ENCODE assay signal across 8 cellular contexts in genomic region chr7:42493436-42494198, GRCh38.
DNase-seq lines count a peak whose midpoint lies in the region; ATAC-seq, FAIRE-seq and TF ChIP-seq lines count a peak whose summit lies in the region.

No MANE protein-coding gene starts in this region.

- no peak overlapping the region for H3K27ac Mint-ChIP-seq in stimulated activated naive B cell treated with anti-CD40 and anti-IgM and Interleukin-4, amounts not matched to agents 10 μg/mL and 1 μg/mL and 100 μg/mL, for 72 hours

- H3K9me3 ChIP-seq in A549 (no peaks in the 10 kb centered on the region), Karpas-422 (ENCODE audit: low read length) (no peaks in the 10 kb centered on the region)

- CTCF ChIA-PET in A549 (lab: Yijun Ruan, JAX), result no interaction called here

- no peak for TF ChIP-seq RAD21 in A549 (conservative IDR thresholded peaks at IDR 0.05 in 1 of 2, IDR thresholded peaks at IDR 0.05 in 1 of 2)

- H3K4me1 ChIP-seq in A549 (no peaks in the 10 kb centered on the region), Karpas-422 (ENCODE audit: low read length) (no peaks in the 10 kb centered on the region)

- H3K27me3 ChIP-seq in Karpas-422 (ENCODE audit: low read length), result no peaks in the 10 kb centered on the region

- peaks cover 24 to 32% of the 10 kb centered on the region in 2 donors for H3K27me3 Mint-ChIP-seq in stimulated activated naive B cell treated with anti-CD40 and anti-IgM and Interleukin-4, amounts not matched to agents 10 μg/mL and 1 μg/mL and 100 μg/mL, for 72 hours

- no peaks in the 10 kb centered on the region for H4K20me1 ChIP-seq in Karpas-422 (ENCODE audit: insufficient read depth, low read depth, low read length)

- no peak for TF ChIP-seq CTCF in A549 (IDR thresholded peaks at IDR 0.05)
- no peak for TF ChIP-seq CTCF in coronary artery (IDR thresholded peaks at IDR 0.05)

- no peak overlapping the region for H3K9ac ChIP-seq in Karpas-422 (ENCODE audit: low read length)

- intact Hi-C loops in left colon (cut with DNase I, micrococcal nuclease), result no loop called here

- no peak for TF ChIP-seq POLR2A in A549 (IDR thresholded peaks at IDR 0.05; ENCODE audit: low read length)

- H3K4me3 Mint-ChIP-seq in stimulated activated naive B cell treated with anti-CD40 and anti-IgM and Interleukin-4, amounts not matched to agents 10 μg/mL and 1 μg/mL and 100 μg/mL, for 72 hours, result no peak overlapping the region

- DNase-seq in A549 (ENCODE audit: low read depth in 1 of 2, low spot score in 1 of 2) (peak in 1 of 2 experiments; percentile 17), HT1080 (ENCODE audit: low read depth) (peak; percentile 63), coronary artery (ENCODE audit: low spot score) (peak; percentile 84), left colon (peak; percentile 51 to 62), RCC 7860 (ENCODE audit: low spot score) (no peak), Karpas-422 (no peak)
- DNase-seq in stimulated activated naive B cell treated with anti-CD40 and anti-IgM and Interleukin-4, amounts not matched to agents 10 μg/mL and 1 μg/mL and 100 μg/mL, for 72 hours, result no peak
- DNase-seq in NK-92 treated with Interleukin-12 subunit alpha and Interleukin-12 subunit beta, amount 100 ng/mL, for 24 hours (lab: John Stamatoyannopoulos, UW), result no peak

- FAIRE-seq in A549 (lab: Jason Lieb, UNC) (no peak), RCC 7860 (lab: Jason Lieb, UNC) (no peak)

- no peaks in the 10 kb centered on the region for H3K36me3 Mint-ChIP-seq in stimulated activated naive B cell treated with anti-CD40 and anti-IgM and Interleukin-4, amounts not matched to agents 10 μg/mL and 1 μg/mL and 100 μg/mL, for 72 hours

- no peak overlapping the region for H2AFZ ChIP-seq in Karpas-422 (ENCODE audit: low read length)

- H3K27ac ChIP-seq in A549 (no peak overlapping the region), coronary artery (peak overlapping the region in 1 of 2 donors; percentile 60), Karpas-422 (ENCODE audit: low read length) (no peak overlapping the region)

- no peaks in the 10 kb centered on the region for H3K36me3 ChIP-seq in Karpas-422 (ENCODE audit: insufficient read depth, low read length)

- POLR2A ChIA-PET in A549 (lab: Yijun Ruan, JAX), result no interaction called here

- 6% methylated on average over 25 of the region's 29 CpGs for WGBS in A549 (ENCODE audit: missing lambda C conversion rate)

- ATAC-seq in A549, result peak; percentile 70 to 78; a peak in 4 of 6 replicates
- peak; percentile 55 for ATAC-seq in left colon
- ATAC-seq in stimulated activated naive B cell treated with anti-CD40 and anti-IgM and Interleukin-4, amounts not matched to agents 10 μg/mL and 1 μg/mL and 100 μg/mL, for 72 hours (replicated peaks), result peak; percentile 18 to 33

- no peaks in the 10 kb centered on the region for H3K79me2 ChIP-seq in Karpas-422 (ENCODE audit: low read length)

- H3K4me1 Mint-ChIP-seq in stimulated activated naive B cell treated with anti-CD40 and anti-IgM and Interleukin-4, amounts not matched to agents 10 μg/mL and 1 μg/mL and 100 μg/mL, for 72 hours, result peaks cover 0 to 4% of the 10 kb centered on the region in 2 donors

- peak overlapping the region; percentile 23; the same call in 1 of the 3 replicates for H3K4me3 ChIP-seq in A549
- peak overlapping the region; percentile 74 for H3K4me3 ChIP-seq in coronary artery
- no peak overlapping the region for H3K4me3 ChIP-seq in Karpas-422 (ENCODE audit: low read length)

- peaks cover 0 to 5% of the 10 kb centered on the region in 2 donors for H3K9me3 Mint-ChIP-seq in stimulated activated naive B cell treated with anti-CD40 and anti-IgM and Interleukin-4, amounts not matched to agents 10 μg/mL and 1 μg/mL and 100 μg/mL, for 72 hours

- no peaks in the 10 kb centered on the region for H3K9me2 ChIP-seq in Karpas-422 (replicated peaks; ENCODE audit: insufficient read depth, low read length)

- peak overlapping the region; percentile 68 for H3K4me2 ChIP-seq in A549
- H3K4me2 ChIP-seq in Karpas-422 (ENCODE audit: low read depth, low read length, poor library complexity, severe bottlenecking), result no peak overlapping the region

- TF ChIP-seq EP300 in A549 (IDR thresholded peaks at IDR 0.05), result no peak

TF ChIP-seq in A549, 52 proteins besides CTCF, POLR2A, EP300 and RAD21:
- TF ChIP-seq ZNF302 (CRISPR knock-in tag; IDR thresholded peaks at IDR 0.05), result no peak
- no peak for TF ChIP-seq CEBPB (IDR thresholded peaks at IDR 0.05)
- TF ChIP-seq ZC3H11A (IDR thresholded peaks at IDR 0.05), result no peak
- TF ChIP-seq, protein P1, sequence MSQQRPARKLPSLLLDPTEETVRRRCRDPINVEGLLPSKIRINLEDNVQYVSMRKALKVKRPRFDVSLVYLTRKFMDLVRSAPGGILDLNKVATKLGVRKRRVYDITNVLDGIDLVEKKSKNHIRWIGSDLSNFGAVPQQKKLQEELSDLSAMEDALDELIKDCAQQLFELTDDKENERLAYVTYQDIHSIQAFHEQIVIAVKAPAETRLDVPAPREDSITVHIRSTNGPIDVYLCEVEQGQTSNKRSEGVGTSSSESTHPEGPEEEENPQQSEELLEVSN (IDR thresholded peaks at IDR 0.05; ENCODE audit: borderline replicate concordance, low read depth), result no peak
- TF ChIP-seq ZSCAN20 (CRISPR knock-in tag; IDR thresholded peaks at IDR 0.05), result no peak
- no peak for TF ChIP-seq TP53 (CRISPR knock-in tag; IDR thresholded peaks at IDR 0.05)
- TF ChIP-seq MAZ (IDR thresholded peaks at IDR 0.05; ENCODE audit: borderline replicate concordance, low read depth, low read length), result no peak
- no peak for TF ChIP-seq REST (IDR thresholded peaks at IDR 0.05)
- TF ChIP-seq HOXB5 (CRISPR knock-in tag; IDR thresholded peaks at IDR 0.05), result no peak
- TF ChIP-seq GATA3 (IDR thresholded peaks at IDR 0.05; ENCODE audit: borderline replicate concordance), result no peak
- TF ChIP-seq TFCP2L1 (CRISPR knock-in tag; IDR thresholded peaks at IDR 0.05), result no peak
- TF ChIP-seq JUN (IDR thresholded peaks at IDR 0.05), result no peak
- TF ChIP-seq CHD4 (IDR thresholded peaks at IDR 0.05; ENCODE audit: borderline replicate concordance), result no peak
- no peak for TF ChIP-seq HOXB13 (CRISPR knock-in tag; IDR thresholded peaks at IDR 0.05; ENCODE audit: low read depth)
- TF ChIP-seq HOXA7 (CRISPR knock-in tag; IDR thresholded peaks at IDR 0.05), result no peak
- TF ChIP-seq NR3C1 (IDR thresholded peaks at IDR 0.05), result no peak
- no peak for TF ChIP-seq EHF (CRISPR knock-in tag; IDR thresholded peaks at IDR 0.05)
- no peak for TF ChIP-seq BHLHE40 (IDR thresholded peaks at IDR 0.05; ENCODE audit: low read depth, low read length)
- TF ChIP-seq FOSB (CRISPR knock-in tag; IDR thresholded peaks at IDR 0.05), result no peak

Comparison
In these comparisons a context has a peak if more than half of its experiments do, and no peak if none do; other contexts are left out.
1. DNase-seq: peak in HT1080 (single experiment), coronary artery (single experiment) and left colon (2 of 2); none in stimulated activated naive B cell treated with anti-CD40 and anti-IgM and Interleukin-4, amounts not matched to agents 10 μg/mL and 1 μg/mL and 100 μg/mL, for 72 hours (single experiment), RCC 7860 (single experiment), NK-92 treated with Interleukin-12 subunit alpha and Interleukin-12 subunit beta, amount 100 ng/mL, for 24 hours (single experiment) and Karpas-422 (single experiment).
2. Peak in every context shown above with its lines, with median percentiles within 50 percentile points of each other: ATAC-seq.